15 cellular contexts compared by ENCODE assay signal in the genomic region with DNA sequence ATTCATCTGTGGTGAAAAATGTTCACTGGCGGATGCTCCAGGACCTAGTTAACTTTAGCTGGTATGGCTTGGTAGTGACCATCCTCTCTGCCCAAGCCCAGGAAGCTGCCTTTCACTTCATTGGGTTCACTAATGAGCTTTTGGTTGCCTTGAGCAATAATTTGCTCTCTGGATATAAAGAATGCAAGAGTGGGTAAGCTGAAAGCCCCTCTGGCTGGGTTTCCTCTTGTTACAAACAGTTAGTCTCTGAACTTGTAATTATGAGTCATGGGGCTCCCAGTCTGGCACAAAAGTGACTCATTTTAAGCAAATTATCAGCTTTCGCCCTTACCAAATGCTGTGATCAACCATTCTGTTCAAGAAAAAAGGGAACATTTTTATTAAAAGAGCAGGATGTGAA.
DNase-seq lines count a peak whose midpoint lies in the region; TF ChIP-seq lines count a peak whose summit lies in the region.
"Had no signal": no experiment of that assay in that cellular context is flagged by ENCODE, and none has a peak within 500 bp of the region (broad histone marks: within the 10 kb centered on the region; RNA-seq: fewer than 3 reads in every experiment).

No MANE protein-coding gene starts in this region.

- no peak for TF ChIP-seq CTCF in CD14-positive monocyte (IDR thresholded peaks at IDR 0.05)

- H4K20me1 ChIP-seq in GM23248 (ENCODE audit: insufficient read depth) = no peaks in the 10 kb centered on the region

- H3K27ac ChIP-seq in ACC112 (ENCODE audit: low read depth, low read length) (peak overlapping the region; percentile 34; the same call in 1 of the 2 replicates), GM23248 (peak overlapping the region; percentile 37)

- no peaks in the 10 kb centered on the region for H3K36me3 ChIP-seq in ACC112 (ENCODE audit: insufficient read depth, low read length)
- H3K36me3 ChIP-seq in GM23248 (ENCODE audit: low read depth) = no peaks in the 10 kb centered on the region
- H3K36me3 ChIP-seq in adipocyte (ENCODE audit: control insufficient read depth, insufficient read depth, low read length, severe bottlenecking) = no peaks in the 10 kb centered on the region

- H3K27me3 Mint-ChIP-seq in CD14-positive monocyte (ENCODE audit: low read depth in 3 of 3) = peaks cover 0 to 6% (median 4%) of the 10 kb centered on the region in 3 donors

- no peak overlapping the region for H3K27ac Mint-ChIP-seq in CD14-positive monocyte
- H3K27ac Mint-ChIP-seq: activated CD4-positive, alpha-beta T cell treated with anti-CD3 and anti-CD28 coated beads, Interleukin-2, amount 10 ng/mL, durations not matched to agents 7 days and 5 days; activated T-helper 17 cell treated with anti-CD3 and anti-CD28 coated beads, Interleukin-2, amount 50 U/mL, for 72 hours; stimulated activated naive B cell treated with anti-CD40 and anti-IgM and Interleukin-4, amounts not matched to agents 10 μg/mL and 1 μg/mL and 100 μg/mL, for 72 hours had no signal

- in situ Hi-C loops in GM23248 (cut with MboI) = no loop called here

- no peaks in the 10 kb centered on the region for H3K9me2 ChIP-seq in GM23248 (ENCODE audit: insufficient read depth)

- H3K9me3 Mint-ChIP-seq in CD14-positive monocyte = peaks cover 0 to 12% (median 8%) of the 10 kb centered on the region in 7 donors

- peaks cover 27% of the 10 kb centered on the region for H3F3A ChIP-seq in GM23248 (ENCODE audit: insufficient read depth)

- H3K9ac ChIP-seq in GM23248 = no peak overlapping the region
- H3K9ac ChIP-seq in adipocyte (ENCODE audit: low read length) = no peak overlapping the region

- H2AFZ ChIP-seq in ACC112 (ENCODE audit: low read length, unreplicated experiment) (no peak overlapping the region), GM23248 (peak overlapping the region; percentile 38)

- peak overlapping the region; percentile 63 for H3K4me2 ChIP-seq in GM23248 (ENCODE audit: unreplicated experiment)

- no peaks in the 10 kb centered on the region for H3K79me2 ChIP-seq in ACC112 (ENCODE audit: control insufficient read depth, insufficient read depth, low read length, unreplicated experiment)
- H3K79me2 ChIP-seq in GM23248 (ENCODE audit: insufficient read depth) = no peaks in the 10 kb centered on the region

- H3K4me3 ChIP-seq in ACC112 (ENCODE audit: low read depth, low read length) (no peak overlapping the region), GM23248 (no peak overlapping the region), adipocyte (ENCODE audit: low read length) (no peak overlapping the region)

- no peak overlapping the region for H3K4me3 Mint-ChIP-seq in CD14-positive monocyte
- H3K4me3 Mint-ChIP-seq: activated CD4-positive, alpha-beta T cell treated with anti-CD3 and anti-CD28 coated beads, Interleukin-2, amount 10 ng/mL, durations not matched to agents 7 days and 5 days; activated T-helper 17 cell treated with anti-CD3 and anti-CD28 coated beads, Interleukin-2, amount 50 U/mL, for 72 hours; stimulated activated naive B cell treated with anti-CD40 and anti-IgM and Interleukin-4, amounts not matched to agents 10 μg/mL and 1 μg/mL and 100 μg/mL, for 72 hours had no signal

- H3K27me3 ChIP-seq in ACC112 (ENCODE audit: insufficient read depth, low read length) (no peaks in the 10 kb centered on the region), GM23248 (replicated peaks; ENCODE audit: insufficient read depth) (no peaks in the 10 kb centered on the region), adipocyte (replicated peaks; ENCODE audit: control insufficient read depth, insufficient read depth, low read length) (no peaks in the 10 kb centered on the region)

- H3K9me3 ChIP-seq in GM23248 (ENCODE audit: low read depth) = no peaks in the 10 kb centered on the region
- peaks cover 7% of the 10 kb centered on the region for H3K9me3 ChIP-seq in adipocyte (ENCODE audit: control insufficient read depth, low read length)

- H3K4me1 ChIP-seq in ACC112 (ENCODE audit: control insufficient read depth, insufficient read depth, low read length, unreplicated experiment) (peaks cover 18% of the 10 kb centered on the region), GM23248 (ENCODE audit: insufficient read depth) (peaks cover 21% of the 10 kb centered on the region), adipocyte (ENCODE audit: control insufficient read depth, insufficient read depth, low read length) (peaks cover 22% of the 10 kb centered on the region)

- no peaks in the 10 kb centered on the region for H3K36me3 Mint-ChIP-seq in CD14-positive monocyte

- peak; percentile 82 for DNase-seq in GM23248
- DNase-seq in adipocyte (ENCODE audit: low read depth) = peak; percentile 22
- peak; percentile 92 for DNase-seq in glomerular visceral epithelial cell (ENCODE audit: extremely low spot score)
- DNase-seq in GM19240 (ENCODE audit: insufficient read length, low spot score) = no peak
- no peak for DNase-seq in CD14-positive monocyte (ENCODE audit: low spot score)
- no peak for DNase-seq in OCI-M2 (lab: John Stamatoyannopoulos, UW; ENCODE audit: unreplicated experiment)
- DNase-seq in NCI-H2227 treated with DMSO at 0.1 percent for 48 hours (lab: John Stamatoyannopoulos, UW) = no peak
- DNase-seq: activated CD4-positive, alpha-beta T cell treated with anti-CD3 and anti-CD28 coated beads, Interleukin-2, amount 10 ng/mL, durations not matched to agents 7 days and 5 days; caudate nucleus; midbrain; stimulated activated CD4-positive, alpha-beta T cell treated with anti-CD3 and anti-CD28 coated beads, Interleukin-4, amount 100 ng/mL, for 1 hour; stimulated activated naive B cell treated with anti-CD40 and anti-IgM and Interleukin-4, amounts not matched to agents 10 μg/mL and 1 μg/mL and 100 μg/mL, for 72 hours; T-helper 1 cell had no signal

- intact Hi-C loops in CD14-positive monocyte (cut with micrococcal nuclease) = no loop called here

- 25 to 26% methylated on average over 2 of the region's 2 CpGs for WGBS in GM23248 (ENCODE audit: low coverage in 1 of 2, low lambda C conversion rate in 2 of 2, missing lambda C conversion rate in 2 of 2), 2 experiments

- no peaks in the 10 kb centered on the region for H3K4me1 Mint-ChIP-seq in CD14-positive monocyte
- H3K4me1 Mint-ChIP-seq: activated CD4-positive, alpha-beta T cell treated with anti-CD3 and anti-CD28 coated beads, Interleukin-2, amount 10 ng/mL, durations not matched to agents 7 days and 5 days; activated T-helper 17 cell treated with anti-CD3 and anti-CD28 coated beads, Interleukin-2, amount 50 U/mL, for 72 hours; stimulated activated naive B cell treated with anti-CD40 and anti-IgM and Interleukin-4, amounts not matched to agents 10 μg/mL and 1 μg/mL and 100 μg/mL, for 72 hours had no signal

Comparison
In these comparisons a context has a peak if more than half of its experiments do, and no peak if none do; other contexts are left out.
1. DNase-seq: peak in GM23248 (single experiment), adipocyte (single experiment) and glomerular visceral epithelial cell (single experiment); none in GM19240 (single experiment), CD14-positive monocyte (single experiment), OCI-M2 (single experiment) and NCI-H2227 treated with DMSO at 0.1 percent for 48 hours (single experiment).